ENCODE assay signal across 8 cellular contexts in the genomic region with DNA sequence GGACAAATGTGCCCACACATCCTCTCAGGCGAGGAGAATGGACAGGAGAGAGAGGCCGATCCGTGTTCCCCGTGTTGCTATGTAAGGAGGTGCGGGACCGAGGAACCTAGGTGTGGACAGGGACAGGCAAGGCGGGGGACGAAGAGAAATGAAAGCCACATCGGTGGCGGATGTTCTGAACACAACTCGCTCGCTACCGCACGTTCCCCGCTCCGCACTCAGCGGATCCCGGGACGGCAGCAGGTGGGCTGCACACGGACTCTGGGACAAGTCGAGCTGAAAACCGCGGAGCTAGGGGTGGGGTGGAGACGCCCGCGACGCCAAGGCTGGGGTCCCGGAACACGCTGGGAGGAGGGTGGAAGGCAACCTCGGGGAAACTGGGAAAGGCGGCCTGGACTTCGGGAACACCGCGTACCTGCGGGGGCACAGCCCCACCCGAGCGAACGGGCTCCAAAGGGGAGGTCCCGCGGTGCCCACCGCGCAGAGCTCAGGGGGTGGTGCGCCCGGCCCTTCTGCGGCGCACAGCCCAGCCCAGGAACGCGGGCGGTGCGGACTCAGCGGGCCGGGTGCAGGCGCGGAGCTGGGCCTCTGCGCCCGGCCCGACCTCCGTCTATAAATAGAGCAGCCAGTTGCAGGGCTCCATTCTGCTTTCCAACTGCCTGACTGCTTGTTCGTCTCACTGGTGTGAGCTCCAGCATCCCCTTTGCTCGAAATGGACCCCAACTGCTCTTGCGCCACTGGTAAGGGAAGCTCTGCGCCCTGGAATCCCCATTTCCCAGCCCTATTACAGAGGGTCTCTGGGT. TPM values are rescaled to one million over a fixed set of nuclear protein-coding genes. Genes with fewer than 3 reads are reported as not detected.
DNase-seq lines count a peak whose midpoint lies in the region; ATAC-seq and TF ChIP-seq lines count a peak whose summit lies in the region.

TSS of gene MT1E (plus strand) at position 642 of the 803 bp plus-strand sequence. CDS start at position 713, 71 bp downstream.

- H3K36me3 ChIP-seq in mesodermal cell (ENCODE audit: control insufficient read depth, insufficient read depth, low read length): no peaks in the 10 kb centered on the region

- peaks cover 25% of the 10 kb centered on the region for H3K27me3 Mint-ChIP-seq in activated CD8-positive, alpha-beta T cell treated with anti-CD3 and anti-CD28 coated beads for 36 hours

- ATAC-seq in GM19025 (IDR thresholded peaks at IDR 0.05; ENCODE audit: low read depth, unreplicated experiment): peak; percentile 50
- ATAC-seq in activated CD8-positive, alpha-beta T cell treated with anti-CD3 and anti-CD28 coated beads for 36 hours: peak; percentile 92

- H3K4me3 ChIP-seq in epithelial cell of esophagus (ENCODE audit: low read length) (peak within 1 kb of the TSS; percentile 87), mesodermal cell (ENCODE audit: extremely low read depth, insufficient read depth, low read length, poor library complexity, severe bottlenecking) (peak within 1 kb of the TSS; percentile 37)

- DNase-seq in KBM-7 (peak; percentile 93), epithelial cell of esophagus (ENCODE audit: low read depth) (peak; percentile 83), activated gamma-delta T cell (lab: John Stamatoyannopoulos, UW) (no peak), ecto neural progenitor cell (ENCODE audit: low spot score) (no peak)
- peak; percentile 74 for DNase-seq in activated CD8-positive, alpha-beta T cell treated with anti-CD3 and anti-CD28 coated beads for 36 hours
- peak; percentile 86 for DNase-seq in stimulated activated CD8-positive, alpha-beta memory T cell treated with anti-CD3 and anti-CD28 coated beads, Interleukin-4, amount 100 ng/mL, for 48 hours

- H3K4me1 Mint-ChIP-seq in activated CD8-positive, alpha-beta T cell treated with anti-CD3 and anti-CD28 coated beads for 36 hours (ENCODE audit: low read depth): peaks cover 15% of the 10 kb centered on the region

- no peaks in the 10 kb centered on the region for H3K4me1 ChIP-seq in mesodermal cell (ENCODE audit: control insufficient read depth, insufficient read depth, low read length, poor library complexity, severe bottlenecking)

- CTCF ChIA-PET in activated CD8-positive, alpha-beta T cell treated with anti-CD3 and anti-CD28 coated beads for 36 hours (lab: Charles Lee): interaction anchor here (0.6 to 1.5 kb wide), 8 partner anchors 8 to 92 kb away, joined by 3 to 8 read pairs (median 3); no protein-coding TSS in a partner anchor

- H3K9me3 Mint-ChIP-seq in activated CD8-positive, alpha-beta T cell treated with anti-CD3 and anti-CD28 coated beads for 36 hours: no peaks in the 10 kb centered on the region

- no peaks in the 10 kb centered on the region for H3K9me3 ChIP-seq in mesodermal cell (ENCODE audit: control insufficient read depth, low read length)

- POLR2A ChIA-PET in activated CD8-positive, alpha-beta T cell treated with anti-CD3 and anti-CD28 coated beads for 36 hours (lab: Charles Lee): interaction anchor here (0.6 to 1.9 kb wide), 6 partner anchors 11 to 32 kb away, joined by 3 to 9 read pairs (median 3); no protein-coding TSS in a partner anchor

- WGBS in mesodermal cell (ENCODE audit: insufficient coverage in 2 of 2), 2 experiments: 6 to 7% methylated on average over 37 to 55 of the region's 62 CpGs

- H3K36me3 Mint-ChIP-seq in activated CD8-positive, alpha-beta T cell treated with anti-CD3 and anti-CD28 coated beads for 36 hours (ENCODE audit: low read depth): no peaks in the 10 kb centered on the region

- peak within 1 kb of the TSS; percentile 78 for H3K4me3 Mint-ChIP-seq in activated CD8-positive, alpha-beta T cell treated with anti-CD3 and anti-CD28 coated beads for 36 hours

- TF ChIP-seq CTCF in activated CD8-positive, alpha-beta T cell treated with anti-CD3 and anti-CD28 coated beads for 36 hours (IDR thresholded peaks at IDR 0.05): no peak
- TF ChIP-seq CTCF in epithelial cell of esophagus (IDR thresholded peaks at IDR 0.05; ENCODE audit: insufficient read depth, low read depth, low read length, missing control alignments): no peak

- in situ Hi-C loops in KBM-7 (cut with MboI; ENCODE audit: low pct_unique_long_range_greater_than_20kb, low sequenced_read_pairs): no loop called here

- no peak within 1 kb of the TSS for H3K27ac ChIP-seq in mesodermal cell (ENCODE audit: low read depth, low read length, severe bottlenecking)

- intact Hi-C loops in activated CD8-positive, alpha-beta T cell treated with anti-CD3 and anti-CD28 coated beads for 36 hours (cut with micrococcal nuclease): no loop called here

- H3K27ac Mint-ChIP-seq in activated CD8-positive, alpha-beta T cell treated with anti-CD3 and anti-CD28 coated beads for 36 hours: peak within 1 kb of the TSS; percentile 69

RNA-seq across cellular contexts. Expression of gene MT1E, which starts in this region (rescaled TPM):
- total RNA-seq in activated CD8-positive, alpha-beta T cell treated with anti-CD3 and anti-CD28 coated beads for 36 hours: 10 to 100 TPM; 22.1 to 23.3 TPM
- polyA plus RNA-seq in mesodermal cell (2013, experiment 1 of 2): 2.5 TPM
- polyA plus RNA-seq in mesodermal cell (2013, experiment 2 of 2): 2.8 TPM

Comparison
In these comparisons a context has a peak if more than half of its experiments do, and no peak if none do; other contexts are left out.
1. DNase-seq: peak in KBM-7 (single experiment), activated CD8-positive, alpha-beta T cell treated with anti-CD3 and anti-CD28 coated beads for 36 hours (single experiment), epithelial cell of esophagus (single experiment) and stimulated activated CD8-positive, alpha-beta memory T cell treated with anti-CD3 and anti-CD28 coated beads, Interleukin-4, amount 100 ng/mL, for 48 hours (single experiment); none in activated gamma-delta T cell (single experiment) and ecto neural progenitor cell (single experiment).